ENCODE assay signal across 1 cellular context in genomic region chr6:160991411-160992322, GRCh38.
TF ChIP-seq lines count a peak whose summit lies in the region.

A gene with protein sequence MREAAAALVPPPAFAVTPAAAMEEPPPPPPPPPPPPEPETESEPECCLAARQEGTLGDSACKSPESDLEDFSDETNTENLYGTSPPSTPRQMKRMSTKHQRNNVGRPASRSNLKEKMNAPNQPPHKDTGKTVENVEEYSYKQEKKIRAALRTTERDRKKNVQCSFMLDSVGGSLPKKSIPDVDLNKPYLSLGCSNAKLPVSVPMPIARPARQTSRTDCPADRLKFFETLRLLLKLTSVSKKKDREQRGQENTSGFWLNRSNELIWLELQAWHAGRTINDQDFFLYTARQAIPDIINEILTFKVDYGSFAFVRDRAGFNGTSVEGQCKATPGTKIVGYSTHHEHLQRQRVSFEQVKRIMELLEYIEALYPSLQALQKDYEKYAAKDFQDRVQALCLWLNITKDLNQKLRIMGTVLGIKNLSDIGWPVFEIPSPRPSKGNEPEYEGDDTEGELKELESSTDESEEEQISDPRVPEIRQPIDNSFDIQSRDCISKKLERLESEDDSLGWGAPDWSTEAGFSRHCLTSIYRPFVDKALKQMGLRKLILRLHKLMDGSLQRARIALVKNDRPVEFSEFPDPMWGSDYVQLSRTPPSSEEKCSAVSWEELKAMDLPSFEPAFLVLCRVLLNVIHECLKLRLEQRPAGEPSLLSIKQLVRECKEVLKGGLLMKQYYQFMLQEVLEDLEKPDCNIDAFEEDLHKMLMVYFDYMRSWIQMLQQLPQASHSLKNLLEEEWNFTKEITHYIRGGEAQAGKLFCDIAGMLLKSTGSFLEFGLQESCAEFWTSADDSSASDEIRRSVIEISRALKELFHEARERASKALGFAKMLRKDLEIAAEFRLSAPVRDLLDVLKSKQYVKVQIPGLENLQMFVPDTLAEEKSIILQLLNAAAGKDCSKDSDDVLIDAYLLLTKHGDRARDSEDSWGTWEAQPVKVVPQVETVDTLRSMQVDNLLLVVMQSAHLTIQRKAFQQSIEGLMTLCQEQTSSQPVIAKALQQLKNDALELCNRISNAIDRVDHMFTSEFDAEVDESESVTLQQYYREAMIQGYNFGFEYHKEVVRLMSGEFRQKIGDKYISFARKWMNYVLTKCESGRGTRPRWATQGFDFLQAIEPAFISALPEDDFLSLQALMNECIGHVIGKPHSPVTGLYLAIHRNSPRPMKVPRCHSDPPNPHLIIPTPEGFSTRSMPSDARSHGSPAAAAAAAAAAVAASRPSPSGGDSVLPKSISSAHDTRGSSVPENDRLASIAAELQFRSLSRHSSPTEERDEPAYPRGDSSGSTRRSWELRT (N-terminal part only) (plus strand): TSS chr6:160991769. CDS start chr6:160991932, 163 bp downstream.

TF ChIP-seq in HepG2, 621 proteins besides CTCF, POLR2A, EP300 and RAD21 (continued from another document and continues in another):
- TF ChIP-seq, protein P1, sequence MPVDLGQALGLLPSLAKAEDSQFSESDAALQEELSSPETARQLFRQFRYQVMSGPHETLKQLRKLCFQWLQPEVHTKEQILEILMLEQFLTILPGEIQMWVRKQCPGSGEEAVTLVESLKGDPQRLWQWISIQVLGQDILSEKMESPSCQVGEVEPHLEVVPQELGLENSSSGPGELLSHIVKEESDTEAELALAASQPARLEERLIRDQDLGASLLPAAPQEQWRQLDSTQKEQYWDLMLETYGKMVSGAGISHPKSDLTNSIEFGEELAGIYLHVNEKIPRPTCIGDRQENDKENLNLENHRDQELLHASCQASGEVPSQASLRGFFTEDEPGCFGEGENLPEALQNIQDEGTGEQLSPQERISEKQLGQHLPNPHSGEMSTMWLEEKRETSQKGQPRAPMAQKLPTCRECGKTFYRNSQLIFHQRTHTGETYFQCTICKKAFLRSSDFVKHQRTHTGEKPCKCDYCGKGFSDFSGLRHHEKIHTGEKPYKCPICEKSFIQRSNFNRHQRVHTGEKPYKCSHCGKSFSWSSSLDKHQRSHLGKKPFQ (CRISPR knock-in tag; IDR thresholded peaks at IDR 0.05; ENCODE audit: insufficient replicate concordance), result peak; percentile 61
- TF ChIP-seq ISX (CRISPR knock-in tag; conservative IDR thresholded peaks at IDR 0.05) (0 out of 2 replicates have a peak, but pooled peaks have one; percentile 72), ZMAT3 (CRISPR knock-in tag; conservative IDR thresholded peaks at IDR 0.05) (peak; percentile 69; the same call in 1 of the 2 replicates), ZNF431 (CRISPR knock-in tag; IDR thresholded peaks at IDR 0.05; ENCODE audit: borderline replicate concordance, low read depth) (peak; percentile 53; the same call in 1 of the 2 replicates), ZFP90 (CRISPR knock-in tag; IDR thresholded peaks at IDR 0.05; ENCODE audit: borderline replicate concordance) (peak; percentile 59; the same call in 1 of the 2 replicates), TFAP4 (IDR thresholded peaks at IDR 0.05; ENCODE audit: borderline replicate concordance, low read depth) (0 out of 2 replicates have a peak, but pooled peaks have one; percentile 15), ZMYM4 (CRISPR knock-in tag; IDR thresholded peaks at IDR 0.05) (peak; percentile 92), ISL2 (CRISPR knock-in tag; IDR thresholded peaks at IDR 0.05) (peak; percentile 29), ZNF280B (CRISPR knock-in tag; IDR thresholded peaks at IDR 0.05; ENCODE audit: borderline replicate concordance) (0 out of 2 replicates have a peak, but pooled peaks have one; percentile 17), GATAD2A (CRISPR knock-in tag; IDR thresholded peaks at IDR 0.05) (no peak), CREBL2 (CRISPR knock-in tag; IDR thresholded peaks at IDR 0.05; ENCODE audit: borderline replicate concordance) (peak; percentile 72; the same call in 1 of the 2 replicates), SNAPC4 (CRISPR knock-in tag; IDR thresholded peaks at IDR 0.05) (peak; percentile 92; the same call in 1 of the 2 replicates), TOPORS (CRISPR knock-in tag; IDR thresholded peaks at IDR 0.05) (peak; percentile 57; the same call in 1 of the 2 replicates), ZNF546 (CRISPR knock-in tag; conservative IDR thresholded peaks at IDR 0.05) (peak; percentile 80; the same call in 1 of the 2 replicates), SOX5 (CRISPR knock-in tag; IDR thresholded peaks at IDR 0.05; ENCODE audit: borderline replicate concordance) (no peak), U2AF2 (IDR thresholded peaks at IDR 0.05; ENCODE audit: low read depth, low read length) (no peak), ZNF570 (CRISPR knock-in tag; IDR thresholded peaks at IDR 0.05; ENCODE audit: borderline replicate concordance) (0 out of 2 replicates have a peak, but pooled peaks have one; percentile 27), SKI (IDR thresholded peaks at IDR 0.05; ENCODE audit: partially characterized antibody) (peak; percentile 96), EED (CRISPR knock-in tag; IDR thresholded peaks at IDR 0.05) (peak; percentile 16; the same call in 1 of the 2 replicates), ZNF773 (CRISPR knock-in tag; IDR thresholded peaks at IDR 0.05; ENCODE audit: borderline replicate concordance) (peak; percentile 34; the same call in 1 of the 2 replicates), TAF15 (IDR thresholded peaks at IDR 0.05; ENCODE audit: low read depth, low read length, poor library complexity, severe bottlenecking) (peak; percentile 5), PAWR (CRISPR knock-in tag; IDR thresholded peaks at IDR 0.05; ENCODE audit: borderline replicate concordance) (0 out of 2 replicates have a peak, but pooled peaks have one; percentile 47), FOXC1 (CRISPR knock-in tag; IDR thresholded peaks at IDR 0.05; ENCODE audit: borderline replicate concordance) (peak; percentile 40), RXRA (CRISPR knock-in tag; IDR thresholded peaks at IDR 0.05) (peak; percentile 24; the same call in 1 of the 2 replicates), ZNF496 (CRISPR knock-in tag; IDR thresholded peaks at IDR 0.05; ENCODE audit: insufficient replicate concordance) (no peak), ZNF839 (CRISPR knock-in tag; IDR thresholded peaks at IDR 0.05; ENCODE audit: borderline replicate concordance) (peak; percentile 38; the same call in 1 of the 2 replicates), ZBTB25 (CRISPR knock-in tag; IDR thresholded peaks at IDR 0.05) (peak; percentile 99), ZIK1 (CRISPR knock-in tag; IDR thresholded peaks at IDR 0.05; ENCODE audit: borderline replicate concordance, low read depth) (peak; percentile 91; the same call in 1 of the 2 replicates), ZNF503 (CRISPR knock-in tag; IDR thresholded peaks at IDR 0.05) (peak; percentile 62; the same call in 1 of the 2 replicates), IRF1 (CRISPR knock-in tag; IDR thresholded peaks at IDR 0.05; ENCODE audit: low read depth) (peak; percentile 91; the same call in 1 of the 2 replicates), ZNF850 (CRISPR knock-in tag; conservative IDR thresholded peaks at IDR 0.05) (peak; percentile 92; the same call in 1 of the 2 replicates), ZNF616 (CRISPR knock-in tag; IDR thresholded peaks at IDR 0.05; ENCODE audit: low read depth) (peak; percentile 94; the same call in 1 of the 2 replicates), ZBTB1 (CRISPR knock-in tag; IDR thresholded peaks at IDR 0.05; ENCODE audit: borderline replicate concordance) (no peak), ZNF329 (CRISPR knock-in tag; IDR thresholded peaks at IDR 0.05; ENCODE audit: low read depth) (peak; percentile 81; the same call in 1 of the 2 replicates), PAX8 (CRISPR knock-in tag; IDR thresholded peaks at IDR 0.05; ENCODE audit: borderline replicate concordance) (peak; percentile 74; the same call in 1 of the 2 replicates)
- TF ChIP-seq, protein P2, sequence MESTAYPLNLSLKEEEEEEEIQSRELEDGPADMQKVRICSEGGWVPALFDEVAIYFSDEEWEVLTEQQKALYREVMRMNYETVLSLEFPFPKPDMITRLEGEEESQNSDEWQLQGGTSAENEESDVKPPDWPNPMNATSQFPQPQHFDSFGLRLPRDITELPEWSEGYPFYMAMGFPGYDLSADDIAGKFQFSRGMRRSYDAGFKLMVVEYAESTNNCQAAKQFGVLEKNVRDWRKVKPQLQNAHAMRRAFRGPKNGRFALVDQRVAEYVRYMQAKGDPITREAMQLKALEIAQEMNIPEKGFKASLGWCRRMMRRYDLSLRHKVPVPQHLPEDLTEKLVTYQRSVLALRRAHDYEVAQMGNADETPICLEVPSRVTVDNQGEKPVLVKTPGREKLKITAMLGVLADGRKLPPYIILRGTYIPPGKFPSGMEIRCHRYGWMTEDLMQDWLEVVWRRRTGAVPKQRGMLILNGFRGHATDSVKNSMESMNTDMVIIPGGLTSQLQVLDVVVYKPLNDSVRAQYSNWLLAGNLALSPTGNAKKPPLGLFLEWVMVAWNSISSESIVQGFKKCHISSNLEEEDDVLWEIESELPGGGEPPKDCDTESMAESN (CRISPR knock-in tag; conservative IDR thresholded peaks at IDR 0.05), result peak; percentile 93
